1 cellular context compared by ENCODE assay signal in the genomic region with DNA sequence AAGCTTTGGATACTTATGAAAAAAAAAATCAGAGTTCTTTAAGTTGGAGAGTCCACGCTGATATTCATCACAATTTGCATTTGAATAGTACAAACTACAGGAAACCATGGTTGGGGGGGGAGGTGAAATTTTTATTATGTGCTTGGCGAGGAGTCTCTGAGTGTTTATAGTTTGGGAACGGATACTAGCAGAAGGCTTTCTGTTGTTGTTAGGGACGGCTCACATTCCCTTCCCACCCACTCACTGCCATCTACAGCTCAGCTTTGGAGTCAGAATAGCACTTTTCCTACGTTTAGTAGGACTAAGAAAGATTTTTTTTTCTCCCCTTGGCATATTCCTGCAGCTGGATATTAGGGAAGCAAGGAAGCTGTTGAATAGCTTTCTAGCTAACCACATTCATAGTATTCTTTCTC.
TF ChIP-seq lines count a peak whose summit lies in the region.

No MANE protein-coding gene starts in this region.

TF ChIP-seq in HEK293, 187 proteins besides CTCF, POLR2A, EP300 and RAD21 (continued from another document):
- TF ChIP-seq, protein P1, sequence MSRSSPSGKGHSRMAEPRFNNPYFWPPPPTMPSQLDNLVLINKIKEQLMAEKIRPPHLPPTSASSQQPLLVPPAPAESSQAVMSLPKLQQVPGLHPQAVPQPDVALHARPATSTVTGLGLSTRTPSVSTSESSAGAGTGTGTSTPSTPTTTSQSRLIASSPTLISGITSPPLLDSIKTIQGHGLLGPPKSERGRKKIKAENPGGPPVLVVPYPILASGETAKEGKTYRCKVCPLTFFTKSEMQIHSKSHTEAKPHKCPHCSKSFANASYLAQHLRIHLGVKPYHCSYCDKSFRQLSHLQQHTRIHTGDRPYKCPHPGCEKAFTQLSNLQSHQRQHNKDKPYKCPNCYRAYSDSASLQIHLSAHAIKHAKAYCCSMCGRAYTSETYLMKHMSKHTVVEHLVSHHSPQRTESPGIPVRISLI (tag by site-specific recombination; IDR thresholded peaks at IDR 0.05): peak; percentile 55; the same call in 1 of the 2 replicates
- TF ChIP-seq ZNF624 (tag by site-specific recombination; IDR thresholded peaks at IDR 0.05) (no peak), ZNF654 (tag by site-specific recombination; IDR thresholded peaks at IDR 0.05; ENCODE audit: low read depth) (peak; percentile 25), SCRT2 (tag by site-specific recombination; IDR thresholded peaks at IDR 0.05) (0 out of 2 replicates have a peak, but pooled peaks have one; percentile 8), ZNF302 (tag by site-specific recombination; IDR thresholded peaks at IDR 0.05; ENCODE audit: low read depth) (no peak), OVOL3 (tag by site-specific recombination; IDR thresholded peaks at IDR 0.05) (no peak), ZSCAN23 (tag by site-specific recombination; IDR thresholded peaks at IDR 0.05) (no peak), ZBTB1 (tag by site-specific recombination; IDR thresholded peaks at IDR 0.05) (0 out of 2 replicates have a peak, but pooled peaks have one; percentile 5), ZNF660 (tag by site-specific recombination; IDR thresholded peaks at IDR 0.05) (no peak), EGR2 (tag by site-specific recombination; IDR thresholded peaks at IDR 0.05; ENCODE audit: low read depth) (peak; percentile 64), TRIM28 (IDR thresholded peaks at IDR 0.05; ENCODE audit: borderline replicate concordance, low read length) (0 out of 2 replicates have a peak, but pooled peaks have one; percentile 16), PRDM1 (tag by site-specific recombination; IDR thresholded peaks at IDR 0.05) (0 out of 2 replicates have a peak, but pooled peaks have one; percentile 14), SCRT1 (tag by site-specific recombination; IDR thresholded peaks at IDR 0.05; ENCODE audit: borderline replicate concordance) (no peak)
- TF ChIP-seq, protein P2, sequence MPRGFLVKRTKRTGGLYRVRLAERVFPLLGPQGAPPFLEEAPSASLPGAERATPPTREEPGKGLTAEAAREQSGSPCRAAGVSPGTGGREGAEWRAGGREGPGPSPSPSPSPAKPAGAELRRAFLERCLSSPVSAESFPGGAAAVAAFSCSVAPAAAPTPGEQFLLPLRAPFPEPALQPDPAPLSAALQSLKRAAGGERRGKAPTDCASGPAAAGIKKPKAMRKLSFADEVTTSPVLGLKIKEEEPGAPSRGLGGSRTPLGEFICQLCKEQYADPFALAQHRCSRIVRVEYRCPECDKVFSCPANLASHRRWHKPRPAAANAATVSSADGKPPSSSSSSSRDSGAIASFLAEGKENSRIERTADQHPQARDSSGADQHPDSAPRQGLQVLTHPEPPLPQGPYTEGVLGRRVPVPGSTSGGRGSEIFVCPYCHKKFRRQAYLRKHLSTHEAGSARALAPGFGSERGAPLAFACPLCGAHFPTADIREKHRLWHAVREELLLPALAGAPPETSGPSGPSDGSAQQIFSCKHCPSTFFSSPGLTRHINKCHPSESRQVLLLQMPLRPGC (tag by site-specific recombination; IDR thresholded peaks at IDR 0.05): no peak
- TF ChIP-seq, protein P3, sequence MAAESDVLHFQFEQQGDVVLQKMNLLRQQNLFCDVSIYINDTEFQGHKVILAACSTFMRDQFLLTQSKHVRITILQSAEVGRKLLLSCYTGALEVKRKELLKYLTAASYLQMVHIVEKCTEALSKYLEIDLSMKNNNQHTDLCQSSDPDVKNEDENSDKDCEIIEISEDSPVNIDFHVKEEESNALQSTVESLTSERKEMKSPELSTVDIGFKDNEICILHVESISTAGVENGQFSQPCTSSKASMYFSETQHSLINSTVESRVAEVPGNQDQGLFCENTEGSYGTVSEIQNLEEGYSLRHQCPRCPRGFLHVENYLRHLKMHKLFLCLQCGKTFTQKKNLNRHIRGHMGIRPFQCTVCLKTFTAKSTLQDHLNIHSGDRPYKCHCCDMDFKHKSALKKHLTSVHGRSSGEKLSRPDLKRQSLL (tag by site-specific recombination; IDR thresholded peaks at IDR 0.05): no peak
